In genomic region chr7:87316846-87317545, GRCh38 we compare ENCODE assay signal across 9 cellular contexts. TPM values are rescaled to one million over a fixed set of nuclear protein-coding genes. Genes with fewer than 3 reads are reported as not detected.
A peak's percentile ranks its signal among the peaks of the same experiment; 100 is the strongest.
DNase-seq lines count a peak whose midpoint lies in the region; TF ChIP-seq lines count a peak whose summit lies in the region.
"Had no signal": no experiment of that assay in that cellular context is flagged by ENCODE, and none has a peak within 500 bp of the region (broad histone marks: within the 10 kb centered on the region; RNA-seq: fewer than 3 reads in every experiment).

No MANE protein-coding gene starts in this region.

- peak overlapping the region; percentile 63 for H3K4me2 ChIP-seq in skeletal muscle satellite cell (ENCODE audit: low read length)

- TF ChIP-seq POLR2A in esophagus squamous epithelium (IDR thresholded peaks at IDR 0.05) = no peak
- no peak for TF ChIP-seq POLR2A in sigmoid colon (IDR thresholded peaks at IDR 0.05)

- H3K36me3 ChIP-seq in esophagus squamous epithelium (peaks cover 0 to under 1% (median 0%) of the 10 kb centered on the region in 3 donors), skeletal muscle satellite cell (ENCODE audit: insufficient read depth, low read length) (no peaks in the 10 kb centered on the region), sigmoid colon (no peaks in the 10 kb centered on the region)
- H3K36me3 ChIP-seq: ovary had no signal

- TF ChIP-seq EP300 in sigmoid colon (IDR thresholded peaks at IDR 0.05) = no peak

- TF ChIP-seq CTCF in RWPE1 (conservative IDR thresholded peaks at IDR 0.05; ENCODE audit: low read depth) = no peak
- TF ChIP-seq CTCF in esophagus squamous epithelium (IDR thresholded peaks at IDR 0.05) = no peak
- no peak for TF ChIP-seq CTCF in sigmoid colon (IDR thresholded peaks at IDR 0.05)

- H3K27me3 ChIP-seq in esophagus squamous epithelium (no peaks in the 10 kb centered on the region), skeletal muscle satellite cell (ENCODE audit: control insufficient read depth, insufficient read depth, low read length) (no peaks in the 10 kb centered on the region), sigmoid colon (no peaks in the 10 kb centered on the region)
- H3K27me3 ChIP-seq: ovary had no signal

- CTCF ChIA-PET in RWPE1 (lab: Yijun Ruan, JAX) = interaction anchor here (0.6 to 2.1 kb wide), 7 partner anchors 10 to 588 kb away, joined by 3 to 8 read pairs (median 4); partner anchors contain the start of gene CROT

- H3K9me3 ChIP-seq in esophagus squamous epithelium (no peaks in the 10 kb centered on the region), skeletal muscle satellite cell (replicated peaks; ENCODE audit: low read length) (no peaks in the 10 kb centered on the region), sigmoid colon (no peaks in the 10 kb centered on the region)
- H3K9me3 ChIP-seq: ovary had no signal

- POLR2A ChIA-PET in RWPE1 (lab: Yijun Ruan, JAX; ENCODE audit: low non-redundant PET) = no interaction called here

- H3K9ac ChIP-seq in skeletal muscle satellite cell (ENCODE audit: low read depth, low read length) = no peak overlapping the region

- peak overlapping the region; percentile 82 for H3K27ac ChIP-seq in RWPE1
- H3K27ac ChIP-seq in esophagus squamous epithelium = peak overlapping the region; percentile 73 to 89 (median 86)
- no peak overlapping the region for H3K27ac ChIP-seq in sigmoid colon
- H3K27ac ChIP-seq: ovary had no signal

- H3K4me1 ChIP-seq in esophagus squamous epithelium (peaks cover 9 to 49% (median 18%) of the 10 kb centered on the region in 3 donors), skeletal muscle satellite cell (ENCODE audit: control insufficient read depth, insufficient read depth, low read length) (peaks cover 24% of the 10 kb centered on the region), sigmoid colon (no peaks in the 10 kb centered on the region)

- 0 to 44% methylated on average over 1 of the region's 1 CpG for whole genome bisulfite sequencing in esophagus squamous epithelium, 2 donors
- 33 to 37% methylated on average over 1 of the region's 1 CpG for WGBS in sigmoid colon, 2 donors

- H3K4me3 ChIP-seq in esophagus squamous epithelium = no peak overlapping the region
- H3K4me3 ChIP-seq in skeletal muscle satellite cell (ENCODE audit: low read length) = no peak overlapping the region
- no peak overlapping the region for H3K4me3 ChIP-seq in sigmoid colon
- H3K4me3 ChIP-seq: ovary had no signal

- DNase-seq in DMS153 treated with DMSO at 0.1 percent for 48 hours (lab: John Stamatoyannopoulos, UW; ENCODE audit: unreplicated experiment) (peak; percentile 15), DMS153 (lab: John Stamatoyannopoulos, UW) (no peak), RWPE1 (ENCODE audit: low spot score) (peak; percentile 80), esophagus squamous epithelium (lab: John Stamatoyannopoulos, UW) (no peak), sigmoid colon (no peak)
- DNase-seq in stimulated activated naive CD4-positive, alpha-beta T cell treated with Interleukin-2 at 50 U/mL for 16 hours (lab: John Stamatoyannopoulos, UW) = no peak
- no peak for DNase-seq in central memory CD4-positive, alpha-beta T cell
- DNase-seq: ovary had no signal

- intact Hi-C loops in esophagus squamous epithelium (cut with DNase I) = no loop called here
- intact Hi-C loops in sigmoid colon (cut with DNase I) = no loop called here

RNA-seq across cellular contexts. Expression of gene CROT, which starts 28.5 kb away (rescaled TPM):
- total RNA-seq in esophagus squamous epithelium (10 to 100 TPM; 34.5 to 42.2 (median 36.1) TPM), sigmoid colon (10 to 100 TPM; 12.9 to 15.6 (median 14.0) TPM)
- 11.1 and 13.9 TPM in 2 replicates for total RNA-seq in skeletal muscle satellite cell (2012; rRNA removed)
- 10 to 100 TPM; 11.9 to 15.5 (median 13.8) TPM for polyA plus RNA-seq in sigmoid colon

Comparison
In these comparisons a context has a peak if more than half of its experiments do, and no peak if none do; other contexts are left out.
1. DNase-seq: peak in DMS153 treated with DMSO at 0.1 percent for 48 hours (single experiment) and RWPE1 (single experiment); none in DMS153 (single experiment), esophagus squamous epithelium (single experiment), stimulated activated naive CD4-positive, alpha-beta T cell treated with Interleukin-2 at 50 U/mL for 16 hours (single experiment), sigmoid colon (single experiment) and central memory CD4-positive, alpha-beta T cell (single experiment).
2. H3K27ac ChIP-seq: peak in RWPE1 (single experiment) and esophagus squamous epithelium (4 of 4); none in sigmoid colon (0 of 4).